Comparison of ENCODE assay signal across 9 cellular contexts in genomic region chr2:56130463-56131070, GRCh38. TPM values are rescaled to one million over a fixed set of nuclear protein-coding genes. Genes with fewer than 3 reads are reported as not detected.
DNase-seq lines count a peak whose midpoint lies in the region; ATAC-seq, FAIRE-seq and TF ChIP-seq lines count a peak whose summit lies in the region.
"Had no signal": no experiment of that assay in that cellular context is flagged by ENCODE, and none has a peak within 500 bp of the region (broad histone marks: within the 10 kb centered on the region; RNA-seq: fewer than 3 reads in every experiment).

No MANE protein-coding gene starts in this region.

- H3K4me1 Mint-ChIP-seq in HFFc6 (ENCODE audit: low read depth) = peaks cover 30% of the 10 kb centered on the region
- H3K4me1 Mint-ChIP-seq in progenitor cell of endocrine pancreas (ENCODE audit: low read depth) = peaks cover 5% of the 10 kb centered on the region
- H3K4me1 Mint-ChIP-seq: IgD-negative memory B cell had no signal

- H3K27me3 Mint-ChIP-seq in HFFc6 (ENCODE audit: insufficient read depth) (peaks cover 18% of the 10 kb centered on the region), progenitor cell of endocrine pancreas (peaks cover 5% of the 10 kb centered on the region)

- H3K4me1 ChIP-seq in PC-3 (ENCODE audit: insufficient read depth, low read length) (no peaks in the 10 kb centered on the region), fibroblast of lung (ENCODE audit: control insufficient read depth, extremely low read depth, insufficient read depth, low read length) (no peaks in the 10 kb centered on the region)

- POLR2A ChIA-PET in PC-3 (lab: Charles Lee; ENCODE audit: unreplicated experiment) = no interaction called here

- no peaks in the 10 kb centered on the region for H3K36me3 ChIP-seq in PC-3 (ENCODE audit: low read depth, low read length)
- H3K36me3 ChIP-seq in fibroblast of lung (ENCODE audit: control insufficient read depth, insufficient read depth, low read length) = no peaks in the 10 kb centered on the region

- H3K9me3 Mint-ChIP-seq in HFFc6 (no peaks in the 10 kb centered on the region), progenitor cell of endocrine pancreas (ENCODE audit: low read depth) (no peaks in the 10 kb centered on the region)
- H3K9me3 Mint-ChIP-seq: IgD-negative memory B cell had no signal

- no peaks in the 10 kb centered on the region for H3K36me3 Mint-ChIP-seq in HFFc6 (ENCODE audit: low read depth)
- H3K36me3 Mint-ChIP-seq in progenitor cell of endocrine pancreas (ENCODE audit: insufficient read depth) = no peaks in the 10 kb centered on the region
- H3K36me3 Mint-ChIP-seq: IgD-negative memory B cell had no signal

- H4K20me1 ChIP-seq in PC-3 (ENCODE audit: low read length) = no peaks in the 10 kb centered on the region
- H4K20me1 ChIP-seq in fibroblast of lung (ENCODE audit: control insufficient read depth, extremely low read depth, insufficient read depth, low read length) = no peaks in the 10 kb centered on the region

- intact Hi-C loops in PC-3 (cut with micrococcal nuclease) = loop anchor here (5.0 kb wide), 1 partner anchor 118 kb away; no protein-coding TSS in a partner anchor

- FAIRE-seq in D721Med (lab: Jason Lieb, UNC) = peak; percentile 68

- no peak overlapping the region for H3K4me3 Mint-ChIP-seq in HFFc6
- no peak overlapping the region for H3K4me3 Mint-ChIP-seq in progenitor cell of endocrine pancreas (ENCODE audit: low read depth)
- H3K4me3 Mint-ChIP-seq: IgD-negative memory B cell had no signal

- peaks cover 42% of the 10 kb centered on the region for H3K27me3 ChIP-seq in PC-3 (ENCODE audit: low read length)
- no peaks in the 10 kb centered on the region for H3K27me3 ChIP-seq in fibroblast of lung (ENCODE audit: control insufficient read depth, insufficient read depth, low read length)

- no peaks in the 10 kb centered on the region for H3K9me2 ChIP-seq in PC-3 (replicated peaks; ENCODE audit: low read length)

- DNase-seq in D721Med (ENCODE audit: insufficient read length, low spot score) = no peak
- DNase-seq in HFFc6 = peak; percentile 41
- DNase-seq in PC-3 = peak; percentile 68
- peak; percentile 20 to 38 for DNase-seq in fibroblast of lung (ENCODE audit: low read depth in 2 of 2)
- no peak for DNase-seq in progenitor cell of endocrine pancreas (ENCODE audit: low spot score, unreplicated experiment)
- no peak for DNase-seq in NCI-H2029 treated with DMSO at 0.1 percent for 48 hours (lab: John Stamatoyannopoulos, UW)

- H3K4me2 ChIP-seq in PC-3 (ENCODE audit: low read length) (no peak overlapping the region), fibroblast of lung (ENCODE audit: extremely low read depth, insufficient read depth, low read length) (no peak overlapping the region)

- H3K4me3 ChIP-seq in PC-3 (ENCODE audit: low read length) (no peak overlapping the region), fibroblast of lung (replicated peaks in 1 of 4; ENCODE audit: control extremely low read depth in 1 of 4, insufficient read depth in 1 of 4, low read depth in 3 of 4, low read length in 4 of 4) (no peak overlapping the region)

- no peaks in the 10 kb centered on the region for H3K9me3 ChIP-seq in PC-3 (ENCODE audit: low read length)
- H3K9me3 ChIP-seq in fibroblast of lung (ENCODE audit: control insufficient read depth, insufficient read depth, low read depth, low read length) = no peaks in the 10 kb centered on the region

- TF ChIP-seq CTCF in D721Med (IDR thresholded peaks at IDR 0.05; ENCODE audit: insufficient read depth, missing control alignments) (peak; percentile 42), HFFc6 (IDR thresholded peaks at IDR 0.05) (peak; percentile 88), PC-3 (conservative IDR thresholded peaks at IDR 0.05; ENCODE audit: low read depth, low read length) (peak; percentile 85), fibroblast of lung (conservative IDR thresholded peaks at IDR 0.05 in 1 of 2, IDR thresholded peaks at IDR 0.05 in 1 of 2; ENCODE audit: low read depth in 1 of 2, low read length in 2 of 2) (peak; percentile 69 to 78), progenitor cell of endocrine pancreas (IDR thresholded peaks at IDR 0.05; ENCODE audit: unreplicated experiment) (peak; percentile 68)

- H3K27ac ChIP-seq in PC-3 (ENCODE audit: low read length) (no peak overlapping the region), fibroblast of lung (ENCODE audit: insufficient read depth, low read length) (no peak overlapping the region)

- H3K27ac Mint-ChIP-seq in HFFc6 = no peak overlapping the region
- no peak overlapping the region for H3K27ac Mint-ChIP-seq in progenitor cell of endocrine pancreas
- H3K27ac Mint-ChIP-seq: IgD-negative memory B cell had no signal

- no peaks in the 10 kb centered on the region for H3K79me2 ChIP-seq in PC-3 (ENCODE audit: low read length)
- no peaks in the 10 kb centered on the region for H3K79me2 ChIP-seq in fibroblast of lung (ENCODE audit: control insufficient read depth, insufficient read depth, low read length)

- BruUV-seq in PC-3 (replicated peaks; lab: Mats Ljungman, UMichigan) = no TSS peak

- H3K9ac ChIP-seq in PC-3 (ENCODE audit: low read length) (no peak overlapping the region), fibroblast of lung (ENCODE audit: insufficient read depth, low read length) (no peak overlapping the region)

- peak; percentile 81 for ATAC-seq in PC-3
- ATAC-seq in GM19463 (IDR thresholded peaks at IDR 0.05; ENCODE audit: unreplicated experiment) = no peak
- no peak for ATAC-seq in GM19328 (IDR thresholded peaks at IDR 0.05; ENCODE audit: unreplicated experiment)

- H2AFZ ChIP-seq in PC-3 (ENCODE audit: low read length) = no peak overlapping the region
- H2AFZ ChIP-seq in fibroblast of lung (ENCODE audit: low read length) = no peak overlapping the region

- CTCF ChIA-PET in PC-3 (lab: Charles Lee) = interaction anchor here (0.5 to 1.3 kb wide), 3 partner anchors 51 to 120 kb away, joined by 3 to 8 read pairs (median 4); no protein-coding TSS in a partner anchor

- no peaks in the 10 kb centered on the region for H3F3A ChIP-seq in PC-3 (ENCODE audit: low read length, unreplicated experiment)

RNA-seq across cellular contexts. Expression of gene CCDC85A, which starts 53.2 kb away (rescaled TPM):
- 10 to 100 TPM; 25.5 to 39.3 (median 36.9) TPM for total RNA-seq in HFFc6 (2021; fragmentation: NEBNext Ultra II Directional; extraction: Animal tissue kit (Norgen Biotek cat#: 25700))
- total RNA-seq in PC-3 (2014; rRNA removed) (1.1 and 2.0 TPM in 2 replicates), fibroblast of lung (not detected in 2 replicates), progenitor cell of endocrine pancreas (1.1 TPM in 2 replicates)
- 0.03 and 0.05 TPM in 2 replicates for polyA plus RNA-seq in fibroblast of lung
- polyA plus RNA-seq in fibroblast of lung (2012) = 0.08 and 0.12 TPM in 2 replicates
- not detected in 2 replicates for polyA minus RNA-seq in fibroblast of lung (ENCODE audit: low replicate concordance)

Comparison
In these comparisons a context has a peak if more than half of its experiments do, and no peak if none do; other contexts are left out.
1. DNase-seq: peak in HFFc6 (single experiment), PC-3 (single experiment) and fibroblast of lung (2 of 2); none in D721Med (single experiment), progenitor cell of endocrine pancreas (single experiment) and NCI-H2029 treated with DMSO at 0.1 percent for 48 hours (single experiment).
2. Peak in every context shown above with its lines, with median percentiles within 50 percentile points of each other: CTCF ChIP-seq.